In genomic region chr17:29624586-29624985, GRCh38 we compare ENCODE assay signal across 15 cellular contexts. TPM values are rescaled to one million over a fixed set of nuclear protein-coding genes. Genes with fewer than 3 reads are reported as not detected.
DNase-seq lines count a peak whose midpoint lies in the region; ATAC-seq lines count a peak whose summit lies in the region.
"Had no signal": no experiment of that assay in that cellular context is flagged by ENCODE, and none has a peak within 500 bp of the region (broad histone marks: within the 10 kb centered on the region; RNA-seq: fewer than 3 reads in every experiment).

No MANE protein-coding gene starts in this region.

- no peak for DNase-seq in activated naive CD4-positive, alpha-beta T cell (lab: John Stamatoyannopoulos, UW)
- DNase-seq in caudate nucleus (lab: John Stamatoyannopoulos, UW), result no peak
- no peak for DNase-seq in stimulated activated effector memory CD8-positive, alpha-beta T cell treated with anti-CD3 and anti-CD28 coated beads, Interleukin-12 subunit alpha, Interleukin-12 subunit beta, amount 100 ng/mL, for 72 hours (ENCODE audit: low spot score in 2 of 2)
- no peak for DNase-seq in glomerular visceral epithelial cell (ENCODE audit: extremely low spot score)
- DNase-seq in effector memory CD4-positive, alpha-beta T cell, result no peak
- DNase-seq: activated CD4-positive, CD25-positive, alpha-beta regulatory T cell; islet precursor cell; mucosa of descending colon; NCI-H2107; NCI-H774 had no signal

- no peak overlapping the region for H3K4me3 ChIP-seq in effector memory CD4-positive, alpha-beta T cell (ENCODE audit: insufficient read depth, low read depth, low read length, poor library complexity, severe bottlenecking)
- H3K4me3 ChIP-seq: GM12878, mucosa of descending colon had no signal

- no peaks in the 10 kb centered on the region for H3K9me3 Mint-ChIP-seq in activated naive CD4-positive, alpha-beta T cell treated with anti-CD3 and anti-CD28 coated beads, Interleukin-2, amount 50 U/mL, for 24 hours
- no peaks in the 10 kb centered on the region for H3K9me3 Mint-ChIP-seq in IgD-negative memory B cell
- no peaks in the 10 kb centered on the region for H3K9me3 Mint-ChIP-seq in stimulated activated effector memory CD8-positive, alpha-beta T cell treated with anti-CD3 and anti-CD28 coated beads, Interleukin-12 subunit alpha, Interleukin-12 subunit beta, amount 100 ng/mL, for 72 hours
- H3K9me3 Mint-ChIP-seq: T-helper 1 cell treated with Interleukin-12 subunit alpha and Interleukin-12 subunit beta and Interleukin-4 antibody, amounts not matched to agents 30 μg/mL and 1 μg/mL, for 36 hours had no signal

- peak overlapping the region; percentile 50 for H3K27ac ChIP-seq in caudate nucleus (ENCODE audit: low read depth, low read length)
- H3K27ac ChIP-seq in effector memory CD4-positive, alpha-beta T cell (ENCODE audit: insufficient read depth, low read length, poor library complexity, severe bottlenecking), result no peak overlapping the region

- H3K4me1 Mint-ChIP-seq in activated naive CD4-positive, alpha-beta T cell treated with anti-CD3 and anti-CD28 coated beads, Interleukin-2, amount 50 U/mL, for 24 hours, result peaks cover 74% of the 10 kb centered on the region
- H3K4me1 Mint-ChIP-seq in IgD-negative memory B cell, result peaks cover 3 to 20% (median 20%) of the 10 kb centered on the region in 3 donors
- H3K4me1 Mint-ChIP-seq in stimulated activated effector memory CD8-positive, alpha-beta T cell treated with anti-CD3 and anti-CD28 coated beads, Interleukin-12 subunit alpha, Interleukin-12 subunit beta, amount 100 ng/mL, for 72 hours, result peaks cover 58% of the 10 kb centered on the region

- H3K36me3 ChIP-seq in effector memory CD4-positive, alpha-beta T cell (ENCODE audit: control insufficient read depth, insufficient read depth, low read length), result peaks cover 4% of the 10 kb centered on the region

- no peaks in the 10 kb centered on the region for H3K27me3 Mint-ChIP-seq in activated naive CD4-positive, alpha-beta T cell treated with anti-CD3 and anti-CD28 coated beads, Interleukin-2, amount 50 U/mL, for 24 hours
- no peaks in the 10 kb centered on the region for H3K27me3 Mint-ChIP-seq in IgD-negative memory B cell

- no peaks in the 10 kb centered on the region for H3K36me3 Mint-ChIP-seq in activated naive CD4-positive, alpha-beta T cell treated with anti-CD3 and anti-CD28 coated beads, Interleukin-2, amount 50 U/mL, for 24 hours
- H3K36me3 Mint-ChIP-seq in IgD-negative memory B cell, result no peaks in the 10 kb centered on the region
- H3K36me3 Mint-ChIP-seq in stimulated activated effector memory CD8-positive, alpha-beta T cell treated with anti-CD3 and anti-CD28 coated beads, Interleukin-12 subunit alpha, Interleukin-12 subunit beta, amount 100 ng/mL, for 72 hours, result peaks cover 46% of the 10 kb centered on the region

- peak overlapping the region; percentile 95 for H3K27ac Mint-ChIP-seq in activated naive CD4-positive, alpha-beta T cell treated with anti-CD3 and anti-CD28 coated beads, Interleukin-2, amount 50 U/mL, for 24 hours
- peak overlapping the region in 2 of 3 donors; percentile 9 to 24 for H3K27ac Mint-ChIP-seq in IgD-negative memory B cell
- peak overlapping the region; percentile 43 for H3K27ac Mint-ChIP-seq in stimulated activated effector memory CD8-positive, alpha-beta T cell treated with anti-CD3 and anti-CD28 coated beads, Interleukin-12 subunit alpha, Interleukin-12 subunit beta, amount 100 ng/mL, for 72 hours
- H3K27ac Mint-ChIP-seq: T-helper 1 cell treated with Interleukin-12 subunit alpha and Interleukin-12 subunit beta and Interleukin-4 antibody, amounts not matched to agents 30 μg/mL and 1 μg/mL, for 36 hours had no signal

- no peaks in the 10 kb centered on the region for H3K27me3 ChIP-seq in effector memory CD4-positive, alpha-beta T cell (replicated peaks; ENCODE audit: control insufficient read depth, insufficient read depth, low read length, poor library complexity, severe bottlenecking)

- peaks cover 13% of the 10 kb centered on the region for H3K4me1 ChIP-seq in effector memory CD4-positive, alpha-beta T cell (ENCODE audit: control insufficient read depth, insufficient read depth, low read length, poor library complexity, severe bottlenecking)

- H3K4me3 Mint-ChIP-seq in activated naive CD4-positive, alpha-beta T cell treated with anti-CD3 and anti-CD28 coated beads, Interleukin-2, amount 50 U/mL, for 24 hours, result no peak overlapping the region
- H3K4me3 Mint-ChIP-seq in IgD-negative memory B cell, result peak overlapping the region in 1 of 4 donors; percentile 30
- H3K4me3 Mint-ChIP-seq in stimulated activated effector memory CD8-positive, alpha-beta T cell treated with anti-CD3 and anti-CD28 coated beads, Interleukin-12 subunit alpha, Interleukin-12 subunit beta, amount 100 ng/mL, for 72 hours, result no peak overlapping the region
- H3K4me3 Mint-ChIP-seq: T-helper 1 cell treated with Interleukin-12 subunit alpha and Interleukin-12 subunit beta and Interleukin-4 antibody, amounts not matched to agents 30 μg/mL and 1 μg/mL, for 36 hours had no signal

- peak; percentile 64 for ATAC-seq in stimulated activated effector memory CD8-positive, alpha-beta T cell treated with anti-CD3 and anti-CD28 coated beads, Interleukin-12 subunit alpha, Interleukin-12 subunit beta, amount 100 ng/mL, for 72 hours
- no peak for ATAC-seq in HG03571 (IDR thresholded peaks at IDR 0.05; ENCODE audit: unreplicated experiment)
- ATAC-seq: GM12878 had no signal

- no peaks in the 10 kb centered on the region for H3K9me3 ChIP-seq in effector memory CD4-positive, alpha-beta T cell (ENCODE audit: control insufficient read depth, low read length)
- H3K9me3 ChIP-seq: mucosa of descending colon had no signal

RNA-seq across cellular contexts. Expression of gene CORO6, which starts 1.9 kb away (rescaled TPM):
- not detected for polyA plus RNA-seq in IgD-negative memory B cell

RNA-seq across cellular contexts. Expression of gene ANKRD13B, which starts 31.7 kb away (rescaled TPM):
- not detected for polyA plus RNA-seq in IgD-negative memory B cell

RNA-seq across cellular contexts. Expression of gene GIT1, which starts 35.1 kb away (rescaled TPM):
- polyA plus RNA-seq in IgD-negative memory B cell, result 8.6 TPM

RNA-seq across cellular contexts. Expression of gene TP53I13, which starts 56.1 kb away (rescaled TPM):
- 29.4 TPM for polyA plus RNA-seq in IgD-negative memory B cell

RNA-seq across cellular contexts. Expression of gene ABHD15, which starts 57.7 kb away (rescaled TPM):
- polyA plus RNA-seq in IgD-negative memory B cell, result 11.7 TPM

Comparison
In these comparisons a context has a peak if more than half of its experiments do, and no peak if none do; other contexts are left out.
1. H3K27ac Mint-ChIP-seq: peak in every context shown above with its lines; median percentile 95 in activated naive CD4-positive, alpha-beta T cell treated with anti-CD3 and anti-CD28 coated beads, Interleukin-2, amount 50 U/mL, for 24 hours; 43 in stimulated activated effector memory CD8-positive, alpha-beta T cell treated with anti-CD3 and anti-CD28 coated beads, Interleukin-12 subunit alpha, Interleukin-12 subunit beta, amount 100 ng/mL, for 72 hours; 16 in IgD-negative memory B cell.